Comparison of ENCODE assay signal across 8 cellular contexts in the genomic region with DNA sequence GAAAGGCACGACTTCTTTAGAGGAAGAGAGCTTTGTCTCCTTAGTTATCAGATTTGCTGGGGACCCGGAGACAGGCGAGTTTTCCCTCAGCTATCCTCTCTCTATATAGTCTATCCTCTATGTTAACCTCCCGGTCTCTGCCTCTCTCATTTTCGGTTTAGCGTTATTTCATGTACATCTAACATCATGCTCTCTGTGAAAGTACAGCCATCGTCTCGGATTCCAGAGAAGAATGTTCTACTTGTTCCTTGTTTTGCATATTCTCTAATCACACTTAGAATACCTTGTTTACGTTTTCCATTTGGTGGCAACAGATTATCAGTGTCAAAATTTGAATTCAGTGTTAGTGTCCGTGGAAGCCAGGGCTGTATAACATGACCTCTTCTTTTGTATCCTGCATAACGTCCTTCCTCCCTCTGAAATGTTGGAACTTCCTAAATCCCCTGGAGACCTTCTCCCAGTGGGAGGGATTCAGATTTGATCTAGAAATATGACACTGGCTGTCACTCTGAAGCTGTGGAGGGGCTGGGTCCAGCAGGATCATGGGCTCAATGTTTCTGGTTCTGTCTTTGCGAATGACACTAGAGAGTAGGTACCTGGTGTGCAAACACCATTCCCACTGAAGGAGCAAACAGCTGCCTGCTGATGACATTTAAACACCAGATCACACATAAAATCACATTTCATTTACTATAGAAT. TPM values are rescaled to one million over a fixed set of nuclear protein-coding genes. Genes with fewer than 3 reads are reported as not detected.
DNase-seq lines count a peak whose midpoint lies in the region; ATAC-seq and TF ChIP-seq lines count a peak whose summit lies in the region.

No MANE protein-coding gene starts in this region.

- H3K4me3 ChIP-seq in hepatocyte (peak overlapping the region; percentile 90), skeletal muscle satellite cell (ENCODE audit: low read length) (peak overlapping the region; percentile 85)

- H3K4me1 ChIP-seq in hepatocyte (ENCODE audit: insufficient read depth), result no peaks in the 10 kb centered on the region
- peaks cover 40% of the 10 kb centered on the region for H3K4me1 ChIP-seq in skeletal muscle satellite cell (ENCODE audit: control insufficient read depth, insufficient read depth, low read length)

- 11% methylated on average over 12 of the region's 12 CpGs for WGBS in hepatocyte (ENCODE audit: low lambda C conversion rate, missing lambda C conversion rate)

- H3K79me2 ChIP-seq in hepatocyte, result no peaks in the 10 kb centered on the region

- peak overlapping the region; percentile 40 for H3K4me3 Mint-ChIP-seq in activated naive CD4-positive, alpha-beta T cell treated with anti-CD3 and anti-CD28 coated beads, Interleukin-2, amount 10 ng/mL, durations not matched to agents 7 days and 5 days
- H3K4me3 Mint-ChIP-seq in activated T-helper 1 cell treated with anti-CD3 and anti-CD28 coated beads, Interleukin-12 subunit alpha, Interleukin-12 subunit beta, Interleukin-2, Interleukin-4 antibody, amounts not matched to agents 30 ng/mL and 10 ng/mL and 1 ng/mL, durations not matched to agents 14 hours and 24 hours and 36 hours, result peak overlapping the region; percentile 75

- H3K9me3 Mint-ChIP-seq in activated naive CD4-positive, alpha-beta T cell treated with anti-CD3 and anti-CD28 coated beads, Interleukin-2, amount 10 ng/mL, durations not matched to agents 7 days and 5 days, result no peaks in the 10 kb centered on the region
- H3K9me3 Mint-ChIP-seq in activated T-helper 1 cell treated with anti-CD3 and anti-CD28 coated beads, Interleukin-12 subunit alpha, Interleukin-12 subunit beta, Interleukin-2, Interleukin-4 antibody, amounts not matched to agents 30 ng/mL and 10 ng/mL and 1 ng/mL, durations not matched to agents 14 hours and 24 hours and 36 hours, result no peaks in the 10 kb centered on the region

- H3K36me3 ChIP-seq in hepatocyte (replicated peaks; ENCODE audit: insufficient read depth, low read depth) (no peaks in the 10 kb centered on the region), skeletal muscle satellite cell (ENCODE audit: insufficient read depth, low read length) (no peaks in the 10 kb centered on the region)

- H3K27me3 Mint-ChIP-seq in activated naive CD4-positive, alpha-beta T cell treated with anti-CD3 and anti-CD28 coated beads, Interleukin-2, amount 10 ng/mL, durations not matched to agents 7 days and 5 days, result peaks cover 39% of the 10 kb centered on the region
- peaks cover 42% of the 10 kb centered on the region for H3K27me3 Mint-ChIP-seq in activated T-helper 1 cell treated with anti-CD3 and anti-CD28 coated beads, Interleukin-12 subunit alpha, Interleukin-12 subunit beta, Interleukin-2, Interleukin-4 antibody, amounts not matched to agents 30 ng/mL and 10 ng/mL and 1 ng/mL, durations not matched to agents 14 hours and 24 hours and 36 hours (ENCODE audit: insufficient read depth)

- no peak overlapping the region for H3K27ac Mint-ChIP-seq in activated naive CD4-positive, alpha-beta T cell treated with anti-CD3 and anti-CD28 coated beads, Interleukin-2, amount 10 ng/mL, durations not matched to agents 7 days and 5 days
- H3K27ac Mint-ChIP-seq in activated T-helper 1 cell treated with anti-CD3 and anti-CD28 coated beads, Interleukin-12 subunit alpha, Interleukin-12 subunit beta, Interleukin-2, Interleukin-4 antibody, amounts not matched to agents 30 ng/mL and 10 ng/mL and 1 ng/mL, durations not matched to agents 14 hours and 24 hours and 36 hours, result no peak overlapping the region

- H3K27me3 ChIP-seq in hepatocyte (peaks cover 9% of the 10 kb centered on the region), skeletal muscle satellite cell (ENCODE audit: control insufficient read depth, insufficient read depth, low read length) (no peaks in the 10 kb centered on the region)

- H3K4me2 ChIP-seq in hepatocyte (peak overlapping the region; percentile 87), skeletal muscle satellite cell (ENCODE audit: low read length) (peak overlapping the region; percentile 94)

- no peak for DNase-seq in activated naive CD4-positive, alpha-beta T cell treated with anti-CD3 and anti-CD28 coated beads, Interleukin-2, amount 10 ng/mL, durations not matched to agents 7 days and 5 days
- no peak for DNase-seq in activated naive CD4-positive, alpha-beta T cell treated with anti-CD3 and anti-CD28 coated beads, Interleukin-2, amount 50 U/mL, for 16 hours
- DNase-seq in activated T-helper 1 cell treated with anti-CD3 and anti-CD28 coated beads, Interleukin-12 subunit alpha, Interleukin-12 subunit beta, Interleukin-2, Interleukin-4 antibody, amounts not matched to agents 30 ng/mL and 10 ng/mL and 1 ng/mL, durations not matched to agents 14 hours and 24 hours and 36 hours (ENCODE audit: low spot score), result no peak
- no peak for DNase-seq in hepatocyte (ENCODE audit: low spot score)

- peaks cover 9% of the 10 kb centered on the region for H3K4me1 Mint-ChIP-seq in activated naive CD4-positive, alpha-beta T cell treated with anti-CD3 and anti-CD28 coated beads, Interleukin-2, amount 10 ng/mL, durations not matched to agents 7 days and 5 days
- peaks cover 14% of the 10 kb centered on the region for H3K4me1 Mint-ChIP-seq in activated T-helper 1 cell treated with anti-CD3 and anti-CD28 coated beads, Interleukin-12 subunit alpha, Interleukin-12 subunit beta, Interleukin-2, Interleukin-4 antibody, amounts not matched to agents 30 ng/mL and 10 ng/mL and 1 ng/mL, durations not matched to agents 14 hours and 24 hours and 36 hours (ENCODE audit: low read depth)

- H2AFZ ChIP-seq in hepatocyte, result peak overlapping the region; percentile 89

- CTCF ChIA-PET in activated naive CD4-positive, alpha-beta T cell treated with anti-CD3 and anti-CD28 coated beads, Interleukin-2, amount 10 ng/mL, durations not matched to agents 7 days and 5 days (lab: Charles Lee), result interaction anchor here (1.1 to 1.3 kb wide), 2 partner anchors 19 to 22 kb away, joined by 3 to 5 read pairs; no protein-coding TSS in a partner anchor

- intact Hi-C loops in activated T-helper 1 cell treated with anti-CD3 and anti-CD28 coated beads, Interleukin-12 subunit alpha, Interleukin-12 subunit beta, Interleukin-2, Interleukin-4 antibody, amounts not matched to agents 30 ng/mL and 10 ng/mL and 1 ng/mL, durations not matched to agents 14 hours and 24 hours and 36 hours (cut with micrococcal nuclease), result no loop called here

- H4K20me1 ChIP-seq in hepatocyte (ENCODE audit: insufficient read depth, poor library complexity, severe bottlenecking), result no peaks in the 10 kb centered on the region

- no peak for TF ChIP-seq CTCF in hepatocyte (IDR thresholded peaks at IDR 0.05; ENCODE audit: poor library complexity)

- peak overlapping the region; percentile 98 for H3K9ac ChIP-seq in skeletal muscle satellite cell (ENCODE audit: low read depth, low read length)

- H3K9me3 ChIP-seq in hepatocyte (ENCODE audit: low read depth) (no peaks in the 10 kb centered on the region), skeletal muscle satellite cell (replicated peaks; ENCODE audit: low read length) (no peaks in the 10 kb centered on the region)

- ATAC-seq in HG03045 (IDR thresholded peaks at IDR 0.05; ENCODE audit: unreplicated experiment), result peak; percentile 36
- no peak for ATAC-seq in HG03025 (IDR thresholded peaks at IDR 0.05; ENCODE audit: low FRiP score, unreplicated experiment)
- ATAC-seq in HG02973 (IDR thresholded peaks at IDR 0.05; ENCODE audit: unreplicated experiment), result no peak

- peak overlapping the region; percentile 77 for H3K27ac ChIP-seq in hepatocyte

- no peaks in the 10 kb centered on the region for H3K36me3 Mint-ChIP-seq in activated naive CD4-positive, alpha-beta T cell treated with anti-CD3 and anti-CD28 coated beads, Interleukin-2, amount 10 ng/mL, durations not matched to agents 7 days and 5 days
- no peaks in the 10 kb centered on the region for H3K36me3 Mint-ChIP-seq in activated T-helper 1 cell treated with anti-CD3 and anti-CD28 coated beads, Interleukin-12 subunit alpha, Interleukin-12 subunit beta, Interleukin-2, Interleukin-4 antibody, amounts not matched to agents 30 ng/mL and 10 ng/mL and 1 ng/mL, durations not matched to agents 14 hours and 24 hours and 36 hours (ENCODE audit: low read depth)

- no peaks in the 10 kb centered on the region for H3K9me2 ChIP-seq in hepatocyte (replicated peaks; ENCODE audit: insufficient read depth)

RNA-seq across cellular contexts. Expression of gene CXCL3, which starts 0.7 kb away (rescaled TPM):
- 0.18 TPM in 1 of 2 replicates, not detected in the other for total RNA-seq in activated T-helper 1 cell treated with anti-CD3 and anti-CD28 coated beads, Interleukin-12 subunit alpha, Interleukin-12 subunit beta, Interleukin-2, Interleukin-4 antibody, amounts not matched to agents 30 ng/mL and 10 ng/mL and 1 ng/mL, durations not matched to agents 14 hours and 24 hours and 36 hours
- total RNA-seq in hepatocyte, result 12.9 and 16.1 TPM in 2 replicates
- polyA plus RNA-seq in hepatocyte, result 77.1 and 92.1 TPM in 2 replicates
- total RNA-seq in skeletal muscle satellite cell (2012; rRNA removed), result 20.5 and 63.1 TPM in 2 replicates

RNA-seq across cellular contexts. Expression of gene CXCL5, which starts 40.7 kb away (rescaled TPM):
- total RNA-seq in activated T-helper 1 cell treated with anti-CD3 and anti-CD28 coated beads, Interleukin-12 subunit alpha, Interleukin-12 subunit beta, Interleukin-2, Interleukin-4 antibody, amounts not matched to agents 30 ng/mL and 10 ng/mL and 1 ng/mL, durations not matched to agents 14 hours and 24 hours and 36 hours, result not detected in 2 replicates
- 27.7 and 31.9 TPM in 2 replicates for total RNA-seq in hepatocyte
- polyA plus RNA-seq in hepatocyte, result 22.4 and 31.3 TPM in 2 replicates
- 394 and 498 TPM in 2 replicates for total RNA-seq in skeletal muscle satellite cell (2012; rRNA removed)

RNA-seq across cellular contexts. Expression of gene PPBP, which starts 51.2 kb away (rescaled TPM):
- not detected in 2 replicates for total RNA-seq in activated T-helper 1 cell treated with anti-CD3 and anti-CD28 coated beads, Interleukin-12 subunit alpha, Interleukin-12 subunit beta, Interleukin-2, Interleukin-4 antibody, amounts not matched to agents 30 ng/mL and 10 ng/mL and 1 ng/mL, durations not matched to agents 14 hours and 24 hours and 36 hours
- total RNA-seq in hepatocyte, result 0.28 and 1.2 TPM in 2 replicates
- polyA plus RNA-seq in hepatocyte, result not detected in 2 replicates
- 0.51 and 0.66 TPM in 2 replicates for total RNA-seq in skeletal muscle satellite cell (2012; rRNA removed)

RNA-seq across cellular contexts. Expression of gene PF4, which starts 57.4 kb away (rescaled TPM):
- not detected in 2 replicates for total RNA-seq in activated T-helper 1 cell treated with anti-CD3 and anti-CD28 coated beads, Interleukin-12 subunit alpha, Interleukin-12 subunit beta, Interleukin-2, Interleukin-4 antibody, amounts not matched to agents 30 ng/mL and 10 ng/mL and 1 ng/mL, durations not matched to agents 14 hours and 24 hours and 36 hours
- total RNA-seq in hepatocyte, result 4.3 TPM in 1 of 2 replicates, not detected in the other
- 3.0 and 3.3 TPM in 2 replicates for polyA plus RNA-seq in hepatocyte
- 3.5 and 8.4 TPM in 2 replicates for total RNA-seq in skeletal muscle satellite cell (2012; rRNA removed)

RNA-seq across cellular contexts. Expression of gene CXCL2, which starts 59.8 kb away (rescaled TPM):
- total RNA-seq in activated T-helper 1 cell treated with anti-CD3 and anti-CD28 coated beads, Interleukin-12 subunit alpha, Interleukin-12 subunit beta, Interleukin-2, Interleukin-4 antibody, amounts not matched to agents 30 ng/mL and 10 ng/mL and 1 ng/mL, durations not matched to agents 14 hours and 24 hours and 36 hours, result not detected in 2 replicates
- 105 and 137 TPM in 2 replicates for total RNA-seq in hepatocyte
- 284 and 334 TPM in 2 replicates for polyA plus RNA-seq in hepatocyte
- 22.8 and 54.4 TPM in 2 replicates for total RNA-seq in skeletal muscle satellite cell (2012; rRNA removed)

Comparison
In these comparisons a context has a peak if more than half of its experiments do, and no peak if none do; other contexts are left out.
1. RNA of gene CXCL3, which starts 0.7 kb away (total RNA-seq): 12.9 to 16.1 TPM in hepatocyte; 0.18 TPM in activated T-helper 1 cell treated with anti-CD3 and anti-CD28 coated beads, Interleukin-12 subunit alpha, Interleukin-12 subunit beta, Interleukin-2, Interleukin-4 antibody, amounts not matched to agents 30 ng/mL and 10 ng/mL and 1 ng/mL, durations not matched to agents 14 hours and 24 hours and 36 hours; every median in the first group is over 10 times any median in the second.
2. RNA of gene CXCL5, which starts 40.7 kb away (total RNA-seq): 27.7 to 31.9 TPM in hepatocyte; not detected in activated T-helper 1 cell treated with anti-CD3 and anti-CD28 coated beads, Interleukin-12 subunit alpha, Interleukin-12 subunit beta, Interleukin-2, Interleukin-4 antibody, amounts not matched to agents 30 ng/mL and 10 ng/mL and 1 ng/mL, durations not matched to agents 14 hours and 24 hours and 36 hours; every median in the first group is over 10 times any median in the second.